21 cellular contexts compared by ENCODE assay signal in the genomic region with DNA sequence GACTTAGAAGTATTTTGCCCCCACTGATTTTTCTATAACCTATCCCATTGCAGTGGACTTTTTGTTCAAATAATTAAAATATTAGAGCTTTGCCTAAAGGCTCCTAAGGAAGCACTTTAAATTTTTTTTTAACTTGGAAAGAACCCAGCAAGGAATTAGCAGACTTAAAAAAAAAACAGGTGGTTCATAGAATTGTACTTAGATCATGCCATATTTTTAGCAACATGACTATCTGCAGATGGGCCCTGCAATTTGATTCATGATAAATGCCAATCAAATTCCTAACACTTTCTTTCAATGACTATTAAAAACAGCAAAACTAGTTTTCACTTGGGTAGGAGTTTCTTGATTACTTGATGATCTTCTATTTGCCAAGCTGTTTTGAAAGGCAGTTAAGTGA. TPM values are rescaled to one million over a fixed set of nuclear protein-coding genes. Genes with fewer than 3 reads are reported as not detected.
"Had no signal": no experiment of that assay in that cellular context is flagged by ENCODE, and none has a peak within 500 bp of the region (broad histone marks: within the 10 kb centered on the region; RNA-seq: fewer than 3 reads in every experiment).

No MANE protein-coding gene starts in this region.

- H3K4me3 Mint-ChIP-seq: activated CD4-positive, alpha-beta T cell treated with anti-CD3 and anti-CD28 coated beads for 36 hours; activated CD8-positive, alpha-beta T cell treated with anti-CD3 and anti-CD28 coated beads for 36 hours; activated T-helper 1 cell treated with anti-CD3 and anti-CD28 coated beads, Interleukin-12 subunit alpha, Interleukin-12 subunit beta, Interleukin-2, Interleukin-4 antibody, amounts not matched to agents 30 ng/mL and 10 ng/mL and 1 ng/mL, durations not matched to agents 14 hours and 24 hours and 36 hours; memory B cell; neural crest cell; stimulated activated naive CD8-positive, alpha-beta T cell treated with anti-CD3 and anti-CD28 coated beads, Interleukin-15, amount 100 ng/mL, for 72 hours had no signal

- H3K9me3 Mint-ChIP-seq: activated CD8-positive, alpha-beta T cell treated with anti-CD3 and anti-CD28 coated beads for 36 hours; activated T-helper 1 cell treated with anti-CD3 and anti-CD28 coated beads, Interleukin-12 subunit alpha, Interleukin-12 subunit beta, Interleukin-2, Interleukin-4 antibody, amounts not matched to agents 30 ng/mL and 10 ng/mL and 1 ng/mL, durations not matched to agents 14 hours and 24 hours and 36 hours had no signal

- H3K36me3 Mint-ChIP-seq: memory B cell had no signal

- DNase-seq: activated CD4-positive, alpha-beta T cell treated with anti-CD3 and anti-CD28 coated beads for 36 hours; activated CD8-positive, alpha-beta memory T cell treated with anti-CD3 and anti-CD28 coated beads, Interleukin-2, amount 50 U/mL, for 4 hours; activated CD8-positive, alpha-beta T cell treated with anti-CD3 and anti-CD28 coated beads for 36 hours; activated naive CD4-positive, alpha-beta T cell; esophagus squamous epithelium; foreskin melanocyte; heart right ventricle; islet precursor cell; left ventricle myocardium inferior; stimulated activated CD4-positive, alpha-beta T cell treated with anti-CD3 and anti-CD28 coated beads, Interleukin-15, amount 100 ng/mL, for 24 hours; stimulated activated CD4-positive, alpha-beta T cell treated with anti-CD3 and anti-CD28 coated beads, Interleukin-4, amount 100 ng/mL, for 24 hours; stimulated activated naive CD8-positive, alpha-beta T cell treated with anti-CD3 and anti-CD28 coated beads, Interleukin-15, amount 100 ng/mL, for 72 hours had no signal

- H3K9ac ChIP-seq: parathyroid adenoma had no signal

- H3K27ac ChIP-seq: ascending aorta, esophagus squamous epithelium, heart right ventricle, left ventricle myocardium inferior, parathyroid adenoma, thoracic aorta, VCaP had no signal

- H3K79me2 ChIP-seq: parathyroid adenoma had no signal

- H3K36me3 ChIP-seq: ascending aorta, esophagus squamous epithelium, heart right ventricle, left ventricle myocardium inferior, thoracic aorta had no signal

- H3K4me1 Mint-ChIP-seq: activated CD4-positive, alpha-beta T cell treated with anti-CD3 and anti-CD28 coated beads for 36 hours; memory B cell; neural crest cell; stimulated activated naive CD8-positive, alpha-beta T cell treated with anti-CD3 and anti-CD28 coated beads, Interleukin-15, amount 100 ng/mL, for 72 hours had no signal

- H3K9me3 ChIP-seq: ascending aorta, esophagus squamous epithelium, thoracic aorta had no signal

- ATAC-seq: activated CD4-positive, alpha-beta T cell treated with anti-CD3 and anti-CD28 coated beads for 36 hours; activated CD8-positive, alpha-beta T cell treated with anti-CD3 and anti-CD28 coated beads for 36 hours; heart right ventricle; stimulated activated naive CD8-positive, alpha-beta T cell treated with anti-CD3 and anti-CD28 coated beads, Interleukin-15, amount 100 ng/mL, for 72 hours had no signal

- H3K27me3 ChIP-seq: ascending aorta, esophagus squamous epithelium, heart right ventricle had no signal

- H2AFZ ChIP-seq: parathyroid adenoma had no signal

- H3K4me1 ChIP-seq: ascending aorta, esophagus squamous epithelium, heart right ventricle, left ventricle myocardium inferior, parathyroid adenoma had no signal

- H3K27ac Mint-ChIP-seq: activated CD4-positive, alpha-beta T cell treated with anti-CD3 and anti-CD28 coated beads for 36 hours; activated CD8-positive, alpha-beta T cell treated with anti-CD3 and anti-CD28 coated beads for 36 hours; activated T-helper 1 cell treated with anti-CD3 and anti-CD28 coated beads, Interleukin-12 subunit alpha, Interleukin-12 subunit beta, Interleukin-2, Interleukin-4 antibody, amounts not matched to agents 30 ng/mL and 10 ng/mL and 1 ng/mL, durations not matched to agents 14 hours and 24 hours and 36 hours; memory B cell; stimulated activated naive CD8-positive, alpha-beta T cell treated with anti-CD3 and anti-CD28 coated beads, Interleukin-15, amount 100 ng/mL, for 72 hours had no signal

- H3K27me3 Mint-ChIP-seq: activated CD4-positive, alpha-beta T cell treated with anti-CD3 and anti-CD28 coated beads for 36 hours; activated CD8-positive, alpha-beta T cell treated with anti-CD3 and anti-CD28 coated beads for 36 hours had no signal

- H3K4me3 ChIP-seq: ascending aorta, esophagus squamous epithelium, heart right ventricle, left ventricle myocardium inferior, thoracic aorta had no signal

RNA-seq across cellular contexts. Expression of gene ADAMTS20, which starts 11.5 kb away (rescaled TPM):
- total RNA-seq: activated CD4-positive, alpha-beta T cell treated with anti-CD3 and anti-CD28 coated beads for 36 hours; activated CD8-positive, alpha-beta T cell treated with anti-CD3 and anti-CD28 coated beads for 36 hours; activated T-helper 1 cell treated with anti-CD3 and anti-CD28 coated beads, Interleukin-12 subunit alpha, Interleukin-12 subunit beta, Interleukin-2, Interleukin-4 antibody, amounts not matched to agents 30 ng/mL and 10 ng/mL and 1 ng/mL, durations not matched to agents 14 hours and 24 hours and 36 hours; ascending aorta; esophagus squamous epithelium; heart right ventricle; left ventricle myocardium inferior; renal cortical epithelial cell; thoracic aorta; ureter had no signal
- polyA plus RNA-seq: heart right ventricle had no signal
